ENCODE assay signal across 1 cellular context in the genomic region with DNA sequence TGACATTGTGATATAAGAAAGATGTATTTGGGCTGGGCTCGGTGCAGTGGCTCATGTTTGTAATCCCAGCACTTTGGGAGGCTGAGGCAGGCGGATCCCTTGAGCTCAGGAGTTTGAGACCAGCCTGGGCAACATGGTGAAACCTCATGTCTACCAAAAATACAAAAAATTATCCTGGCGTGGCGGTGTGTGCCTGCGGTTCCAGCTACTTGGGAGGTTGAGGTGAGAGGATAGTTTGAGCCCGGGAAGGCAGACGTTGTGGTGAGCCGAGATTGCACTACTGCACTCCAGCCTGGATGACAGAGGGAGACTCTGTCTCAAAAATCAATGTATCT.
TF ChIP-seq lines count a peak whose summit lies in the region.

No MANE protein-coding gene starts in this region.

TF ChIP-seq in K562, 482 proteins besides CTCF, POLR2A, EP300 and RAD21:
- peak; percentile 64; the same call in 1 of the 2 replicates for TF ChIP-seq ETV5 (CRISPR knock-in tag; IDR thresholded peaks at IDR 0.05; ENCODE audit: low read depth)
- 0 out of 2 replicates have a peak, but pooled peaks have one; percentile 12 for TF ChIP-seq GATA2 (CRISPR knock-in tag; IDR thresholded peaks at IDR 0.05)
TF ChIP-seq in K562: peak in this region for 2; not testable (repeated sequence) for 480.
